In genomic region chr2:219289537-219290361, GRCh38 we compare ENCODE assay signal across 2 cellular contexts.
TF ChIP-seq lines count a peak whose summit lies in the region.

No MANE protein-coding gene starts in this region.

TF ChIP-seq in HCT116, 20 proteins besides CTCF, POLR2A, EP300 and RAD21 (continued from another document):
- TF ChIP-seq, protein P1, sequence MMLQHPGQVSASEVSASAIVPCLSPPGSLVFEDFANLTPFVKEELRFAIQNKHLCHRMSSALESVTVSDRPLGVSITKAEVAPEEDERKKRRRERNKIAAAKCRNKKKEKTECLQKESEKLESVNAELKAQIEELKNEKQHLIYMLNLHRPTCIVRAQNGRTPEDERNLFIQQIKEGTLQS (IDR thresholded peaks at IDR 0.05) = no peak
- TF ChIP-seq, protein P2, sequence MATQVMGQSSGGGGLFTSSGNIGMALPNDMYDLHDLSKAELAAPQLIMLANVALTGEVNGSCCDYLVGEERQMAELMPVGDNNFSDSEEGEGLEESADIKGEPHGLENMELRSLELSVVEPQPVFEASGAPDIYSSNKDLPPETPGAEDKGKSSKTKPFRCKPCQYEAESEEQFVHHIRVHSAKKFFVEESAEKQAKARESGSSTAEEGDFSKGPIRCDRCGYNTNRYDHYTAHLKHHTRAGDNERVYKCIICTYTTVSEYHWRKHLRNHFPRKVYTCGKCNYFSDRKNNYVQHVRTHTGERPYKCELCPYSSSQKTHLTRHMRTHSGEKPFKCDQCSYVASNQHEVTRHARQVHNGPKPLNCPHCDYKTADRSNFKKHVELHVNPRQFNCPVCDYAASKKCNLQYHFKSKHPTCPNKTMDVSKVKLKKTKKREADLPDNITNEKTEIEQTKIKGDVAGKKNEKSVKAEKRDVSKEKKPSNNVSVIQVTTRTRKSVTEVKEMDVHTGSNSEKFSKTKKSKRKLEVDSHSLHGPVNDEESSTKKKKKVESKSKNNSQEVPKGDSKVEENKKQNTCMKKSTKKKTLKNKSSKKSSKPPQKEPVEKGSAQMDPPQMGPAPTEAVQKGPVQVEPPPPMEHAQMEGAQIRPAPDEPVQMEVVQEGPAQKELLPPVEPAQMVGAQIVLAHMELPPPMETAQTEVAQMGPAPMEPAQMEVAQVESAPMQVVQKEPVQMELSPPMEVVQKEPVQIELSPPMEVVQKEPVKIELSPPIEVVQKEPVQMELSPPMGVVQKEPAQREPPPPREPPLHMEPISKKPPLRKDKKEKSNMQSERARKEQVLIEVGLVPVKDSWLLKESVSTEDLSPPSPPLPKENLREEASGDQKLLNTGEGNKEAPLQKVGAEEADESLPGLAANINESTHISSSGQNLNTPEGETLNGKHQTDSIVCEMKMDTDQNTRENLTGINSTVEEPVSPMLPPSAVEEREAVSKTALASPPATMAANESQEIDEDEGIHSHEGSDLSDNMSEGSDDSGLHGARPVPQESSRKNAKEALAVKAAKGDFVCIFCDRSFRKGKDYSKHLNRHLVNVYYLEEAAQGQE (IDR thresholded peaks at IDR 0.05; ENCODE audit: low read depth) = no peak
- no peak for TF ChIP-seq FOSL1 (IDR thresholded peaks at IDR 0.05; ENCODE audit: low read depth)
TF ChIP-seq in HCT116: peak in this region for 0.

TF ChIP-seq in GM23338, 12 proteins besides CTCF, POLR2A, EP300 and RAD21 (continued from another document):
- TF ChIP-seq, protein P3, sequence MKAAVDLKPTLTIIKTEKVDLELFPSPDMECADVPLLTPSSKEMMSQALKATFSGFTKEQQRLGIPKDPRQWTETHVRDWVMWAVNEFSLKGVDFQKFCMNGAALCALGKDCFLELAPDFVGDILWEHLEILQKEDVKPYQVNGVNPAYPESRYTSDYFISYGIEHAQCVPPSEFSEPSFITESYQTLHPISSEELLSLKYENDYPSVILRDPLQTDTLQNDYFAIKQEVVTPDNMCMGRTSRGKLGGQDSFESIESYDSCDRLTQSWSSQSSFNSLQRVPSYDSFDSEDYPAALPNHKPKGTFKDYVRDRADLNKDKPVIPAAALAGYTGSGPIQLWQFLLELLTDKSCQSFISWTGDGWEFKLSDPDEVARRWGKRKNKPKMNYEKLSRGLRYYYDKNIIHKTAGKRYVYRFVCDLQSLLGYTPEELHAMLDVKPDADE (IDR thresholded peaks at IDR 0.05) = no peak
- no peak for TF ChIP-seq EZH2 (IDR thresholded peaks at IDR 0.05; ENCODE audit: low read depth, unreplicated experiment)
- no peak for TF ChIP-seq JUNB (IDR thresholded peaks at IDR 0.05; ENCODE audit: unreplicated experiment)
- no peak for TF ChIP-seq CREB1 (CRISPR knock-in tag; IDR thresholded peaks at IDR 0.05; ENCODE audit: low read depth)
- TF ChIP-seq, protein P4, sequence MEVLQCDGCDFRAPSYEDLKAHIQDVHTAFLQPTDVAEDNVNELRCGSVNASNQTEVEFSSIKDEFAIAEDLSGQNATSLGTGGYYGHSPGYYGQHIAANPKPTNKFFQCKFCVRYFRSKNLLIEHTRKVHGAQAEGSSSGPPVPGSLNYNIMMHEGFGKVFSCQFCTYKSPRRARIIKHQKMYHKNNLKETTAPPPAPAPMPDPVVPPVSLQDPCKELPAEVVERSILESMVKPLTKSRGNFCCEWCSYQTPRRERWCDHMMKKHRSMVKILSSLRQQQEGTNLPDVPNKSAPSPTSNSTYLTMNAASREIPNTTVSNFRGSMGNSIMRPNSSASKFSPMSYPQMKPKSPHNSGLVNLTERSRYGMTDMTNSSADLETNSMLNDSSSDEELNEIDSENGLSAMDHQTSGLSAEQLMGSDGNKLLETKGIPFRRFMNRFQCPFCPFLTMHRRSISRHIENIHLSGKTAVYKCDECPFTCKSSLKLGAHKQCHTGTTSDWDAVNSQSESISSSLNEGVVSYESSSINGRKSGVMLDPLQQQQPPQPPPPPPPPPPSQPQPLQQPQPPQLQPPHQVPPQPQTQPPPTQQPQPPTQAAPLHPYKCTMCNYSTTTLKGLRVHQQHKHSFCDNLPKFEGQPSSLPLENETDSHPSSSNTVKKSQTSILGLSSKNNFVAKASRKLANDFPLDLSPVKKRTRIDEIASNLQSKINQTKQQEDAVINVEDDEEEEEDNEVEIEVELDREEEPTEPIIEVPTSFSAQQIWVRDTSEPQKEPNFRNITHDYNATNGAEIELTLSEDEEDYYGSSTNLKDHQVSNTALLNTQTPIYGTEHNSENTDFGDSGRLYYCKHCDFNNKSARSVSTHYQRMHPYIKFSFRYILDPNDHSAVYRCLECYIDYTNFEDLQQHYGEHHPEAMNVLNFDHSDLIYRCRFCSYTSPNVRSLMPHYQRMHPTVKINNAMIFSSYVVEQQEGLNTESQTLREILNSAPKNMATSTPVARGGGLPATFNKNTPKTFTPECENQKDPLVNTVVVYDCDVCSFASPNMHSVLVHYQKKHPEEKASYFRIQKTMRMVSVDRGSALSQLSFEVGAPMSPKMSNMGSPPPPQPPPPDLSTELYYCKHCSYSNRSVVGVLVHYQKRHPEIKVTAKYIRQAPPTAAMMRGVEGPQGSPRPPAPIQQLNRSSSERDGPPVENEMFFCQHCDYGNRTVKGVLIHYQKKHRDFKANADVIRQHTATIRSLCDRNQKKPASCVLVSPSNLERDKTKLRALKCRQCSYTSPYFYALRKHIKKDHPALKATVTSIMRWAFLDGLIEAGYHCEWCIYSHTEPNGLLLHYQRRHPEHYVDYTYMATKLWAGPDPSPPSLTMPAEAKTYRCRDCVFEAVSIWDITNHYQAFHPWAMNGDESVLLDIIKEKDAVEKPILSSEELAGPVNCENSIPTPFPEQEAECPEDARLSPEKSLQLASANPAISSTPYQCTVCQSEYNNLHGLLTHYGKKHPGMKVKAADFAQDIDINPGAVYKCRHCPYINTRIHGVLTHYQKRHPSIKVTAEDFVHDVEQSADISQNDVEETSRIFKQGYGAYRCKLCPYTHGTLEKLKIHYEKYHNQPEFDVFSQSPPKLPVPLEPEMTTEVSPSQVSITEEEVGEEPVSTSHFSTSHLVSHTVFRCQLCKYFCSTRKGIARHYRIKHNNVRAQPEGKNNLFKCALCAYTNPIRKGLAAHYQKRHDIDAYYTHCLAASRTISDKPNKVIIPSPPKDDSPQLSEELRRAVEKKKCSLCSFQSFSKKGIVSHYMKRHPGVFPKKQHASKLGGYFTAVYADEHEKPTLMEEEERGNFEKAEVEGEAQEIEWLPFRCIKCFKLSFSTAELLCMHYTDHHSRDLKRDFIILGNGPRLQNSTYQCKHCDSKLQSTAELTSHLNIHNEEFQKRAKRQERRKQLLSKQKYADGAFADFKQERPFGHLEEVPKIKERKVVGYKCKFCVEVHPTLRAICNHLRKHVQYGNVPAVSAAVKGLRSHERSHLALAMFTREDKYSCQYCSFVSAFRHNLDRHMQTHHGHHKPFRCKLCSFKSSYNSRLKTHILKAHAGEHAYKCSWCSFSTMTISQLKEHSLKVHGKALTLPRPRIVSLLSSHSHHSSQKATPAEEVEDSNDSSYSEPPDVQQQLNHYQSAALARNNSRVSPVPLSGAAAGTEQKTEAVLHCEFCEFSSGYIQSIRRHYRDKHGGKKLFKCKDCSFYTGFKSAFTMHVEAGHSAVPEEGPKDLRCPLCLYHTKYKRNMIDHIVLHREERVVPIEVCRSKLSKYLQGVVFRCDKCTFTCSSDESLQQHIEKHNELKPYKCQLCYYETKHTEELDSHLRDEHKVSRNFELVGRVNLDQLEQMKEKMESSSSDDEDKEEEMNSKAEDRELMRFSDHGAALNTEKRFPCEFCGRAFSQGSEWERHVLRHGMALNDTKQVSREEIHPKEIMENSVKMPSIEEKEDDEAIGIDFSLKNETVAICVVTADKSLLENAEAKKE (CRISPR knock-in tag; IDR thresholded peaks at IDR 0.05) = no peak
- TF ChIP-seq, protein P2 (IDR thresholded peaks at IDR 0.05; ENCODE audit: unreplicated experiment) = no peak
- TF ChIP-seq ZNF331 (CRISPR knock-in tag; IDR thresholded peaks at IDR 0.05; ENCODE audit: low read depth) = no peak
- TF ChIP-seq ZNF114 (CRISPR knock-in tag; IDR thresholded peaks at IDR 0.05) = no peak
- TF ChIP-seq STAT1 (IDR thresholded peaks at IDR 0.05; ENCODE audit: unreplicated experiment) = no peak
- no peak for TF ChIP-seq POLR2AphosphoS5 (IDR thresholded peaks at IDR 0.05; ENCODE audit: low read depth)
- TF ChIP-seq NANOG (IDR thresholded peaks at IDR 0.05; ENCODE audit: borderline replicate concordance) = no peak
